ENCODE assay signal across 19 cellular contexts in the genomic region with DNA sequence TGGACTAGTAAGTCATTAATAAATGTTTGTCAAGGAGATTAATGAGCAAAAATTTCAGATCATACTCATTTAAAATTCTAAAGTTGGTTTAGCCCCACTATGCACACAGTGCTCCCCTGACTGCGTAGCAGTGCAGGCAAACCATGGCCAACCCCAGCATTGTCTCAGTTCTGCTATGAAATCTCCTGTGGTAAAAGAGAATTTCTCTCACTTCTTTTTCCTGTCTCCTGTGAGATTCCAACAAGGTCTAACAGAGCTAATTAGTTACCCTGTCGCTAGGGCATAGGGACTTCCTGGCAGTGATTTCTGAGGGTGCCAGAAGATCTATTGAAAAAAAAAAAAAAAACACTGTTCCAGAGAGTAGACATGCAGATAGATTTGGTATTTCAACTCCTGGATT.
"Had no signal": no experiment of that assay in that cellular context is flagged by ENCODE, and none has a peak within 500 bp of the region (broad histone marks: within the 10 kb centered on the region; RNA-seq: fewer than 3 reads in every experiment).

No MANE protein-coding gene starts in this region.

- H3K4me3 ChIP-seq: adrenal gland, colonic mucosa, gastrocnemius medialis, mucosa of descending colon, sigmoid colon had no signal

- ATAC-seq: activated naive CD4-positive, alpha-beta T cell treated with anti-CD3 and anti-CD28 coated beads, Interleukin-2, amount 50 U/mL, for 72 hours; esophagus mucosa; gastrocnemius medialis; left ventricle myocardium superior; mucosa of descending colon; stimulated activated memory B cell treated with anti-CD40 and anti-IgM and Interleukin-4, amounts not matched to agents 10 μg/mL and 1 μg/mL and 100 μg/mL, for 72 hours had no signal

- H3K36me3 Mint-ChIP-seq: activated naive CD4-positive, alpha-beta T cell treated with anti-CD3 and anti-CD28 coated beads, Interleukin-2, amount 50 U/mL, for 72 hours; naive B cell; stimulated activated memory B cell treated with anti-CD40 and anti-IgM and Interleukin-4, amounts not matched to agents 10 μg/mL and 1 μg/mL and 100 μg/mL, for 72 hours had no signal

- H3K36me3 ChIP-seq: adrenal gland, colonic mucosa, gastrocnemius medialis, neutrophil, sigmoid colon, WERI-Rb-1 had no signal

- H3K4me3 Mint-ChIP-seq: stimulated activated memory B cell treated with anti-CD40 and anti-IgM and Interleukin-4, amounts not matched to agents 10 μg/mL and 1 μg/mL and 100 μg/mL, for 72 hours had no signal

- H3K27ac ChIP-seq: adrenal gland, colonic mucosa, gastrocnemius medialis, neutrophil, parathyroid adenoma, sigmoid colon, WERI-Rb-1 had no signal

- DNase-seq: activated CD4-positive, alpha-beta T cell treated with anti-CD3 and anti-CD28 coated beads, Interleukin-2, amount 50 U/mL, for 4 hours; activated gamma-delta T cell; adrenal gland; colonic mucosa; gastrocnemius medialis; head of caudate nucleus; kidney glomerular epithelial cell; left ventricle myocardium superior; mucosa of descending colon; naive B cell; sigmoid colon; stimulated activated CD4-positive, alpha-beta T cell treated with anti-CD3 and anti-CD28 coated beads, Interleukin-4, amount 100 ng/mL, for 24 hours; T-helper 2 cell; WERI-Rb-1 had no signal

- H3K27ac Mint-ChIP-seq: activated naive CD4-positive, alpha-beta T cell treated with anti-CD3 and anti-CD28 coated beads, Interleukin-2, amount 50 U/mL, for 72 hours; naive B cell; stimulated activated memory B cell treated with anti-CD40 and anti-IgM and Interleukin-4, amounts not matched to agents 10 μg/mL and 1 μg/mL and 100 μg/mL, for 72 hours had no signal

- H3K4me1 Mint-ChIP-seq: naive B cell; stimulated activated memory B cell treated with anti-CD40 and anti-IgM and Interleukin-4, amounts not matched to agents 10 μg/mL and 1 μg/mL and 100 μg/mL, for 72 hours had no signal

- H3K9me3 Mint-ChIP-seq: stimulated activated memory B cell treated with anti-CD40 and anti-IgM and Interleukin-4, amounts not matched to agents 10 μg/mL and 1 μg/mL and 100 μg/mL, for 72 hours had no signal

- H3K4me1 ChIP-seq: adrenal gland, colonic mucosa, gastrocnemius medialis, parathyroid adenoma, sigmoid colon had no signal

- H3K9me3 ChIP-seq: adrenal gland, colonic mucosa, gastrocnemius medialis, mucosa of descending colon, neutrophil, sigmoid colon had no signal

- H3K27me3 ChIP-seq: adrenal gland, colonic mucosa, gastrocnemius medialis, neutrophil, sigmoid colon had no signal

- H3K27me3 Mint-ChIP-seq: stimulated activated memory B cell treated with anti-CD40 and anti-IgM and Interleukin-4, amounts not matched to agents 10 μg/mL and 1 μg/mL and 100 μg/mL, for 72 hours had no signal
